8 cellular contexts compared by ENCODE assay signal in genomic region chr6:145813285-145814034, GRCh38. TPM values are rescaled to one million over a fixed set of nuclear protein-coding genes. Genes with fewer than 3 reads are reported as not detected.
DNase-seq lines count a peak whose midpoint lies in the region; ATAC-seq, FAIRE-seq and TF ChIP-seq lines count a peak whose summit lies in the region.

No MANE protein-coding gene starts in this region.

- H2AFZ ChIP-seq in keratinocyte (ENCODE audit: control insufficient read depth, low read length) = peak overlapping the region; percentile 48

- peak overlapping the region; percentile 89 for H3K4me2 ChIP-seq in keratinocyte (ENCODE audit: control insufficient read depth, extremely low read depth, insufficient read depth, low read depth, low read length)

- peak overlapping the region; percentile 87 for H3K9ac ChIP-seq in keratinocyte (ENCODE audit: control insufficient read depth, extremely low read depth, insufficient read depth, low read length)

- H3K79me2 ChIP-seq in keratinocyte (ENCODE audit: control insufficient read depth, insufficient read depth, low read length) = peaks cover 54% of the 10 kb centered on the region

- H3K27ac ChIP-seq in 22Rv1 (peak overlapping the region; percentile 80), keratinocyte (ENCODE audit: control insufficient read depth, insufficient read depth, low read length) (peak overlapping the region; percentile 83)

- dilution Hi-C loops in keratinocyte (cut with MboI; ENCODE audit: extremely low pct_ligation_motif_present, low sequenced_read_pairs) = no loop called here

- TF ChIP-seq CTCF in 22Rv1 (IDR thresholded peaks at IDR 0.05) (no peak), astrocyte of the cerebellum (IDR thresholded peaks at IDR 0.05; ENCODE audit: low read depth, low read length, missing control alignments) (no peak), keratinocyte (optimal IDR thresholded peaks at IDR 0.05 in 1 of 3, IDR thresholded peaks at IDR 0.05 in 1 of 3, conservative IDR thresholded peaks at IDR 0.05 in 1 of 3; ENCODE audit: extremely low read depth in 1 of 3, insufficient read depth in 2 of 3, low read length in 3 of 3) (no peak)

- H3K9me3 ChIP-seq in keratinocyte (ENCODE audit: control insufficient read depth, low read depth, low read length) = no peaks in the 10 kb centered on the region

- in situ Hi-C loops in astrocyte of the cerebellum (cut with HindIII; ENCODE audit: low sequenced_read_pairs) = no loop called here

- peaks cover 9% of the 10 kb centered on the region for H3K4me1 ChIP-seq in keratinocyte (ENCODE audit: control insufficient read depth, extremely low read depth, insufficient read depth, low read length)

- peaks cover 2% of the 10 kb centered on the region for H3K9me1 ChIP-seq in keratinocyte (ENCODE audit: control insufficient read depth, extremely low read depth, insufficient read depth, low read length)

- no peaks in the 10 kb centered on the region for H3K27me3 ChIP-seq in keratinocyte (ENCODE audit: control insufficient read depth, extremely low read depth, insufficient read depth, low read length)

- peaks cover 6% of the 10 kb centered on the region for H4K20me1 ChIP-seq in keratinocyte (ENCODE audit: control insufficient read depth, extremely low read depth, insufficient read depth, low read length)

- peak; percentile 32 for FAIRE-seq in keratinocyte (lab: Jason Lieb, UNC)

- no peak for ATAC-seq in GM21515 (IDR thresholded peaks at IDR 0.05; ENCODE audit: unreplicated experiment)

- H3K4me3 ChIP-seq in astrocyte of the cerebellum (ENCODE audit: low read depth, low read length) (peak overlapping the region; percentile 76), keratinocyte (ENCODE audit: control insufficient read depth in 2 of 3, extremely low read depth in 1 of 3, insufficient read depth in 2 of 3, low read depth in 1 of 3, low read length in 3 of 3) (peak overlapping the region; percentile 68 to 88 (median 79))

- DNase-seq in GM04504 (ENCODE audit: low read depth) (peak; percentile 42), MV-4-11 (lab: John Stamatoyannopoulos, UW) (peak; percentile 60), astrocyte of the cerebellum (ENCODE audit: low read depth) (peak; percentile 44), keratinocyte (ENCODE audit: low read depth, low spot score) (no peak), stromal cell of bone marrow (ENCODE audit: low read depth) (peak; percentile 59), NCI-H187 treated with DMSO at 0.1 percent for 48 hours (lab: John Stamatoyannopoulos, UW) (no peak)

- H3K36me3 ChIP-seq in keratinocyte (ENCODE audit: control insufficient read depth in 2 of 2, extremely low read depth in 1 of 2, insufficient read depth in 2 of 2, low read length in 2 of 2) = no peaks in the 10 kb centered on the region

RNA-seq across cellular contexts. Expression of gene FBXO30, which starts 1.1 kb away (rescaled TPM):
- 3.9 to 6.4 TPM (median 4.3 TPM) in 3 replicates for polyA plus RNA-seq in keratinocyte
- polyA plus RNA-seq in keratinocyte (2011; ENCODE audit: low read depth) = 3.4 TPM
- polyA plus RNA-seq in keratinocyte (2011; cell fraction: cytosol; rRNA removed) = 2.1 and 4.5 TPM in 2 replicates
- polyA plus RNA-seq in keratinocyte (2011; cell fraction: nucleus; rRNA removed) = 5.0 and 7.3 TPM in 2 replicates
- 3.8 and 5.3 TPM in 2 replicates for polyA plus RNA-seq in keratinocyte (2012; ENCODE audit: low replicate concordance)
- 1.4 to 10.1 TPM (median 5.1 TPM) in 3 replicates for polyA minus RNA-seq in keratinocyte
- polyA minus RNA-seq in keratinocyte (2011; cell fraction: cytosol; rRNA and poly(A)+ RNA removed) = 3.6 TPM
- 5.1 and 10.3 TPM in 2 replicates for polyA minus RNA-seq in keratinocyte (2011; cell fraction: nucleus; rRNA and poly(A)+ RNA removed)

Comparison
In these comparisons a context has a peak if more than half of its experiments do, and no peak if none do; other contexts are left out.
1. DNase-seq: peak in GM04504 (single experiment), MV-4-11 (single experiment), astrocyte of the cerebellum (single experiment) and stromal cell of bone marrow (single experiment); none in keratinocyte (single experiment) and NCI-H187 treated with DMSO at 0.1 percent for 48 hours (single experiment).